27 cellular contexts compared by ENCODE assay signal in the genomic region with DNA sequence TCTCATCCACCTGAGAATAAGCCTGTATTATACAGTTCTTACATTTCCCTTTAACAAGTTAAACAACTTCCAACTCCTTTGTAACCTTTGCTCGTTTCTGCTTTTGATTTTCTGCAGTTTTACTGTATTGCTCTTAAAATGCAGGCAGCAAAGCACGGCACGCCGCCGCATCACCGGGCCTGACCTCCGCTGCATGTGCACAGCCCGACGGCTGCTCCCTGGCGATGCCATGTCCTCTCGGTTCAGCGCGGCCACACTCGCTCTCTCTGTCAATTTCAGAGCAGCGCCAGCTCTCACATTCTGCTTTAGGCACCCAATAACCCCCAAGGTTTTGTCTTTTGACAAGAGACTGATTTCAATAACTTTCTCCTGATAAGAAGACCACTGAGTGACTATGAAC.
"Had no signal": no experiment of that assay in that cellular context is flagged by ENCODE, and none has a peak within 500 bp of the region (broad histone marks: within the 10 kb centered on the region; RNA-seq: fewer than 3 reads in every experiment).

No MANE protein-coding gene starts in this region.

- H3K4me1 ChIP-seq: neural progenitor cell, parathyroid adenoma, psoas muscle, right lobe of liver, sigmoid colon, tibial nerve, upper lobe of left lung, vagina had no signal

- H3K27ac Mint-ChIP-seq: naive thymus-derived CD8-positive, alpha-beta T cell; natural killer cell treated with Interleukin-12 subunit alpha and Interleukin-12 subunit beta and Interleukin-15 and Interleukin-18, amount 100 ng/mL, for 72 hours; neural progenitor cell; progenitor cell of endocrine pancreas; stimulated activated effector memory CD8-positive, alpha-beta T cell treated with anti-CD3 and anti-CD28 coated beads, Interleukin-12 subunit alpha, Interleukin-12 subunit beta, amount 100 ng/mL, for 72 hours; stimulated activated naive B cell treated with anti-CD40 and anti-IgM and Interleukin-4, amounts not matched to agents 10 μg/mL and 1 μg/mL and 100 μg/mL, for 72 hours; stimulated activated naive CD8-positive, alpha-beta T cell treated with anti-CD3 and anti-CD28 coated beads, Interleukin-15, Interleukin-2, amounts not matched to agents 100 ng/mL and 50 ng/mL, for 24 hours had no signal

- H3K27me3 ChIP-seq: neural progenitor cell, ovary, right lobe of liver, sigmoid colon, stomach, thyroid gland, tibial nerve, upper lobe of left lung, vagina had no signal

- H3K79me2 ChIP-seq: parathyroid adenoma had no signal

- H3K9me3 Mint-ChIP-seq: natural killer cell treated with Interleukin-12 subunit alpha and Interleukin-12 subunit beta and Interleukin-15 and Interleukin-18, amount 100 ng/mL, for 72 hours had no signal

- H3K27ac ChIP-seq: neural progenitor cell, ovary, parathyroid adenoma, psoas muscle, right lobe of liver, sigmoid colon, stomach, thoracic aorta, thyroid gland, tibial nerve, upper lobe of left lung, vagina had no signal

- FAIRE-seq: small intestine, urothelium cell line had no signal

- H2AFZ ChIP-seq: neural progenitor cell, parathyroid adenoma had no signal

- ATAC-seq: naive thymus-derived CD8-positive, alpha-beta T cell; natural killer cell treated with Interleukin-12 subunit alpha and Interleukin-12 subunit beta and Interleukin-15 and Interleukin-18, amount 100 ng/mL, for 72 hours; psoas muscle; right cardiac atrium; right lobe of liver; stimulated activated effector memory CD8-positive, alpha-beta T cell treated with anti-CD3 and anti-CD28 coated beads, Interleukin-12 subunit alpha, Interleukin-12 subunit beta, amount 100 ng/mL, for 72 hours; stimulated activated naive B cell treated with anti-CD40 and anti-IgM and Interleukin-4, amounts not matched to agents 10 μg/mL and 1 μg/mL and 100 μg/mL, for 72 hours had no signal

- H3K36me3 Mint-ChIP-seq: natural killer cell treated with Interleukin-12 subunit alpha and Interleukin-12 subunit beta and Interleukin-15 and Interleukin-18, amount 100 ng/mL, for 72 hours; stimulated activated effector memory CD8-positive, alpha-beta T cell treated with anti-CD3 and anti-CD28 coated beads, Interleukin-12 subunit alpha, Interleukin-12 subunit beta, amount 100 ng/mL, for 72 hours had no signal

- H3K4me3 ChIP-seq: neural progenitor cell, ovary, psoas muscle, right lobe of liver, sigmoid colon, stomach, thoracic aorta, thyroid gland, tibial nerve, upper lobe of left lung, vagina had no signal

- H3K4me2 ChIP-seq: neural progenitor cell had no signal

- H3K27me3 Mint-ChIP-seq: natural killer cell treated with Interleukin-12 subunit alpha and Interleukin-12 subunit beta and Interleukin-15 and Interleukin-18, amount 100 ng/mL, for 72 hours; stimulated activated naive CD8-positive, alpha-beta T cell treated with anti-CD3 and anti-CD28 coated beads, Interleukin-15, Interleukin-2, amounts not matched to agents 100 ng/mL and 50 ng/mL, for 24 hours had no signal

- H3K4me3 Mint-ChIP-seq: naive thymus-derived CD8-positive, alpha-beta T cell; natural killer cell treated with Interleukin-12 subunit alpha and Interleukin-12 subunit beta and Interleukin-15 and Interleukin-18, amount 100 ng/mL, for 72 hours; neural progenitor cell; stimulated activated effector memory CD8-positive, alpha-beta T cell treated with anti-CD3 and anti-CD28 coated beads, Interleukin-12 subunit alpha, Interleukin-12 subunit beta, amount 100 ng/mL, for 72 hours; stimulated activated naive B cell treated with anti-CD40 and anti-IgM and Interleukin-4, amounts not matched to agents 10 μg/mL and 1 μg/mL and 100 μg/mL, for 72 hours; stimulated activated naive CD8-positive, alpha-beta T cell treated with anti-CD3 and anti-CD28 coated beads, Interleukin-15, Interleukin-2, amounts not matched to agents 100 ng/mL and 50 ng/mL, for 24 hours had no signal

- H3K36me3 ChIP-seq: neural progenitor cell, ovary, right lobe of liver, sigmoid colon, stomach, thoracic aorta, thyroid gland, upper lobe of left lung, vagina had no signal

- DNase-seq: naive thymus-derived CD8-positive, alpha-beta T cell; occipital lobe; ovary; right cardiac atrium; right lobe of liver; sigmoid colon; small intestine; stimulated activated CD4-positive, alpha-beta T cell treated with anti-CD3 and anti-CD28 coated beads, Interleukin-12 subunit alpha, Interleukin-12 subunit beta, amount 100 ng/mL, for 4 hours; stimulated activated CD4-positive, alpha-beta T cell treated with anti-CD3 and anti-CD28 coated beads, Interleukin-1b, Interleukin-23, amount 100 ng/mL, for 48 hours; stimulated activated CD4-positive, alpha-beta T cell treated with anti-CD3 and anti-CD28 coated beads, Interleukin-4, amount 100 ng/mL, for 1 hour; stimulated activated naive B cell treated with anti-CD40 and anti-IgM and Interleukin-4, amounts not matched to agents 10 μg/mL and 1 μg/mL and 100 μg/mL, for 72 hours; stimulated activated naive CD4-positive, alpha-beta T cell treated with Interleukin-2 at 50 U/mL for 16 hours; stomach; thyroid gland; trophoblast cell had no signal

- H3K4me1 Mint-ChIP-seq: stimulated activated effector memory CD8-positive, alpha-beta T cell treated with anti-CD3 and anti-CD28 coated beads, Interleukin-12 subunit alpha, Interleukin-12 subunit beta, amount 100 ng/mL, for 72 hours; stimulated activated naive B cell treated with anti-CD40 and anti-IgM and Interleukin-4, amounts not matched to agents 10 μg/mL and 1 μg/mL and 100 μg/mL, for 72 hours had no signal
